8 cellular contexts compared by ENCODE assay signal in genomic region chr5:180809403-180810209, GRCh38. TPM values are rescaled to one million over a fixed set of nuclear protein-coding genes. Genes with fewer than 3 reads are reported as not detected.
A peak's percentile ranks its signal among the peaks of the same experiment; 100 is the strongest.
DNase-seq lines count a peak whose midpoint lies in the region; ATAC-seq and TF ChIP-seq lines count a peak whose summit lies in the region.

No MANE protein-coding gene starts in this region.

- H3K27ac Mint-ChIP-seq in H9 = peak overlapping the region; percentile 98 to 99 (median 99)
- H3K27ac Mint-ChIP-seq in activated naive CD4-positive, alpha-beta T cell treated with anti-CD3 and anti-CD28 coated beads for 36 hours = peak overlapping the region; percentile 99

- 100% methylated on average over 1 of the region's 40 CpGs for WGBS in H9 (ENCODE audit: extremely low coverage, insufficient read length, low lambda C conversion rate)
- 4 to 9% methylated on average over 13 to 25 of the region's 40 CpGs for WGBS in gastroesophageal sphincter (ENCODE audit: low coverage in 1 of 2), 2 donors
- 6% methylated on average over 34 of the region's 40 CpGs for WGBS in suprapubic skin

- CTCF ChIA-PET in activated naive CD4-positive, alpha-beta T cell treated with anti-CD3 and anti-CD28 coated beads for 36 hours (lab: Charles Lee) = interaction anchor here (1.0 to 2.5 kb wide), 3 partner anchors 10 to 21 kb away, joined by 4 to 17 read pairs (median 4); no protein-coding TSS in a partner anchor

- H3K4me1 Mint-ChIP-seq in H9 = peaks cover 49 to 55% of the 10 kb centered on the region in 2 experiments
- peaks cover 71% of the 10 kb centered on the region for H3K4me1 Mint-ChIP-seq in activated naive CD4-positive, alpha-beta T cell treated with anti-CD3 and anti-CD28 coated beads for 36 hours (ENCODE audit: low read depth)

- H3K36me3 Mint-ChIP-seq in H9 (ENCODE audit: insufficient read depth in 1 of 3, low read depth in 3 of 3) = peaks cover 2 to 31% (median 19%) of the 10 kb centered on the region in 3 experiments; a peak in 6 of 7 replicates
- peaks cover 21% of the 10 kb centered on the region for H3K36me3 Mint-ChIP-seq in activated naive CD4-positive, alpha-beta T cell treated with anti-CD3 and anti-CD28 coated beads for 36 hours (ENCODE audit: low read depth)

- ATAC-seq in RWPE2 (ENCODE audit: low read depth) (peak; percentile 71), gastroesophageal sphincter (peak; percentile 92)

- H3K9me3 Mint-ChIP-seq in H9 = no peaks in the 10 kb centered on the region; a peak in 2 of 5 replicates
- H3K9me3 Mint-ChIP-seq in activated naive CD4-positive, alpha-beta T cell treated with anti-CD3 and anti-CD28 coated beads for 36 hours = no peaks in the 10 kb centered on the region

- H2AK5ac ChIP-seq in H9 (ENCODE audit: insufficient read length, low read length) = no peak overlapping the region

- TF ChIP-seq EP300 in gastroesophageal sphincter (IDR thresholded peaks at IDR 0.05) = no peak
- no peak for TF ChIP-seq EP300 in suprapubic skin (IDR thresholded peaks at IDR 0.05)

- in situ Hi-C loops in G401 (cut with HindIII; ENCODE audit: low sequenced_read_pairs) = no loop called here

- H3K27ac ChIP-seq in H9 (ENCODE audit: insufficient read length, low read depth, low read length) (peak overlapping the region; percentile 88), RWPE2 (ENCODE audit: poor library complexity, severe bottlenecking) (peak overlapping the region; percentile 82), gastroesophageal sphincter (peak overlapping the region; percentile 94 to 99 (median 96)), neutrophil (peak overlapping the region; percentile 99), suprapubic skin (peak overlapping the region; percentile 97)

- peak overlapping the region; percentile 66 for H4K5ac ChIP-seq in H9 (ENCODE audit: insufficient read length, low read depth, low read length)

- H3K27me3 Mint-ChIP-seq in H9 (ENCODE audit: low read depth) = peaks cover 5% of the 10 kb centered on the region
- H3K27me3 Mint-ChIP-seq in activated naive CD4-positive, alpha-beta T cell treated with anti-CD3 and anti-CD28 coated beads for 36 hours (ENCODE audit: low read depth) = no peaks in the 10 kb centered on the region

- no peak overlapping the region for H3K14ac ChIP-seq in H9 (ENCODE audit: insufficient read depth, low read length)

- H3K23me2 ChIP-seq in H9 (ENCODE audit: insufficient read length, low read depth, low read length, poor library complexity, severe bottlenecking) = peaks cover 15% of the 10 kb centered on the region

- H3K4me1 ChIP-seq in H9 (ENCODE audit: insufficient read depth, low read length) (peaks cover 11% of the 10 kb centered on the region), RWPE2 (ENCODE audit: insufficient read depth, poor library complexity, severe bottlenecking) (peaks cover 34% of the 10 kb centered on the region), gastroesophageal sphincter (peaks cover 5 to 60% (median 41%) of the 10 kb centered on the region in 3 donors), neutrophil (ENCODE audit: control insufficient read depth in 1 of 2, insufficient read depth in 1 of 2, low read depth in 1 of 2, low read length in 1 of 2) (peaks cover 62 to 71% of the 10 kb centered on the region in 2 experiments), suprapubic skin (peaks cover 67% of the 10 kb centered on the region)

- H2BK20ac ChIP-seq in H9 (ENCODE audit: low read depth, low read length, poor library complexity, severe bottlenecking) = no peak overlapping the region

- no peak overlapping the region for H2BK120ac ChIP-seq in H9 (ENCODE audit: low read depth, low read length, poor library complexity, severe bottlenecking)

- intact Hi-C loops in activated naive CD4-positive, alpha-beta T cell treated with anti-CD3 and anti-CD28 coated beads for 36 hours (cut with micrococcal nuclease) = loop anchor here (1.0 to 10.0 kb wide), 7 partner anchors 7 to 1075 kb away; partner anchors contain the start of genes MAML1, MGAT1, TRIM41 and ZFP62

- H3K23ac ChIP-seq in H9 (ENCODE audit: insufficient read length, low read depth, low read length) = no peak overlapping the region

- H3K9me3 ChIP-seq in H9 (ENCODE audit: control insufficient read depth, low read depth, low read length) = no peaks in the 10 kb centered on the region
- H3K9me3 ChIP-seq in RWPE2 (ENCODE audit: severe bottlenecking) = no peaks in the 10 kb centered on the region
- no peaks in the 10 kb centered on the region for H3K9me3 ChIP-seq in gastroesophageal sphincter
- H3K9me3 ChIP-seq in neutrophil = no peaks in the 10 kb centered on the region
- no peaks in the 10 kb centered on the region for H3K9me3 ChIP-seq in suprapubic skin

- no peak overlapping the region for H3K4ac ChIP-seq in H9 (ENCODE audit: low read depth, low read length)

- H2BK5ac ChIP-seq in H9 (ENCODE audit: insufficient read length, low read length) = no peak overlapping the region

- no peak overlapping the region for H2AFZ ChIP-seq in H9 (ENCODE audit: low read length)

- H3K79me2 ChIP-seq in H9 (ENCODE audit: insufficient read depth, low read length) = no peaks in the 10 kb centered on the region; the same call in 1 of the 2 replicates

- no peak overlapping the region for H2BK12ac ChIP-seq in H9 (ENCODE audit: insufficient read length, low read depth, low read length)

- H3K9ac ChIP-seq in H9 (ENCODE audit: extremely low read depth, insufficient read length, low read length) = peak overlapping the region; percentile 59

- peak overlapping the region; percentile 90 for H3K18ac ChIP-seq in H9 (ENCODE audit: insufficient read length, low read depth, low read length)

- H3K36me3 ChIP-seq in RWPE2 (ENCODE audit: low read depth) = no peaks in the 10 kb centered on the region; the same call in 1 of the 2 replicates
- H3K36me3 ChIP-seq in gastroesophageal sphincter = no peaks in the 10 kb centered on the region
- H3K36me3 ChIP-seq in neutrophil = no peaks in the 10 kb centered on the region
- H3K36me3 ChIP-seq in suprapubic skin = peaks cover 3% of the 10 kb centered on the region

- H4K20me1 ChIP-seq in H9 (ENCODE audit: control insufficient read depth, insufficient read depth, insufficient read length) = no peaks in the 10 kb centered on the region

- H3K4me3 Mint-ChIP-seq in H9 = peak overlapping the region; percentile 84 to 90
- peak overlapping the region; percentile 98 for H3K4me3 Mint-ChIP-seq in activated naive CD4-positive, alpha-beta T cell treated with anti-CD3 and anti-CD28 coated beads for 36 hours

- peak; percentile 82 for DNase-seq in G401 (ENCODE audit: low spot score)
- DNase-seq in H9 = peak; percentile 92
- DNase-seq in LoVo (ENCODE audit: low spot score) = peak; percentile 93
- DNase-seq in RWPE2 (ENCODE audit: low spot score) = peak; percentile 95
- peak; percentile 91 for DNase-seq in activated naive CD4-positive, alpha-beta T cell treated with anti-CD3 and anti-CD28 coated beads for 36 hours
- DNase-seq in suprapubic skin (ENCODE audit: low spot score in 2 of 2) = peak; percentile 92 to 93

- no peak overlapping the region for H4K8ac ChIP-seq in H9 (replicated peaks; ENCODE audit: insufficient read length, low read depth, low read length)

- H3K27me3 ChIP-seq in H9 (ENCODE audit: insufficient read depth, low read length) = no peaks in the 10 kb centered on the region
- H3K27me3 ChIP-seq in RWPE2 (ENCODE audit: insufficient read depth, poor library complexity, severe bottlenecking) = no peaks in the 10 kb centered on the region
- no peaks in the 10 kb centered on the region for H3K27me3 ChIP-seq in gastroesophageal sphincter
- no peaks in the 10 kb centered on the region for H3K27me3 ChIP-seq in neutrophil
- H3K27me3 ChIP-seq in suprapubic skin = no peaks in the 10 kb centered on the region

- TF ChIP-seq CTCF in H9 (conservative IDR thresholded peaks at IDR 0.05) (no peak), RWPE2 (IDR thresholded peaks at IDR 0.05; ENCODE audit: poor library complexity, severe bottlenecking) (no peak), gastroesophageal sphincter (IDR thresholded peaks at IDR 0.05) (no peak), neutrophil (IDR thresholded peaks at IDR 0.05) (no peak), suprapubic skin (IDR thresholded peaks at IDR 0.05) (no peak)

- no peak overlapping the region for H2BK15ac ChIP-seq in H9 (ENCODE audit: low read depth, low read length)

- H3K4me2 ChIP-seq in H9 (ENCODE audit: insufficient read depth, insufficient read length, low read length) = peak overlapping the region; percentile 81

- H3K56ac ChIP-seq in H9 (ENCODE audit: insufficient read length, low read depth, low read length) = no peak overlapping the region

- TF ChIP-seq POLR2A in gastroesophageal sphincter (IDR thresholded peaks at IDR 0.05) (no peak), suprapubic skin (IDR thresholded peaks at IDR 0.05) (no peak)

- peak overlapping the region; percentile 43 for H3K4me3 ChIP-seq in RWPE2 (ENCODE audit: severe bottlenecking)
- H3K4me3 ChIP-seq in gastroesophageal sphincter = peak overlapping the region; percentile 53 to 65
- peak overlapping the region; percentile 82 to 93 for H3K4me3 ChIP-seq in neutrophil (ENCODE audit: low read depth in 1 of 2, low read length in 1 of 2)
- H3K4me3 ChIP-seq in suprapubic skin = peak overlapping the region; percentile 58

- no peak overlapping the region for H4K91ac ChIP-seq in H9 (ENCODE audit: insufficient read length, low read depth, low read length)

- H3K79me1 ChIP-seq in H9 (ENCODE audit: insufficient read depth, low read depth, low read length, poor library complexity, severe bottlenecking) = no peaks in the 10 kb centered on the region

- H3T11ph ChIP-seq in H9 (ENCODE audit: low read length) = no peak overlapping the region

RNA-seq across cellular contexts. Expression of gene MGAT1, which starts 7.0 kb away (rescaled TPM):
- 207 and 258 TPM in 2 replicates for total RNA-seq in G401 (2014; rRNA removed; shearing (Covaris generic))
- 72.2 and 72.7 TPM in 2 replicates for total RNA-seq in H9 (2021)
- total RNA-seq in activated naive CD4-positive, alpha-beta T cell treated with anti-CD3 and anti-CD28 coated beads for 36 hours = 10 to 100 TPM; 70.0 to 75.2 TPM
- total RNA-seq in gastroesophageal sphincter = 100 to 1,000 TPM; 122 to 196 (median 159) TPM
- 100 to 1,000 TPM; 122 to 137 (median 125) TPM for total RNA-seq in suprapubic skin

RNA-seq across cellular contexts. Expression of gene ZFP62, which starts 51.5 kb away (rescaled TPM):
- 33.0 and 37.9 TPM in 2 replicates for total RNA-seq in G401 (2014; rRNA removed; shearing (Covaris generic))
- total RNA-seq in H9 (2021) (16.2 and 19.6 TPM in 2 replicates), gastroesophageal sphincter (10 to 100 TPM; 19.1 to 34.9 (median 21.4) TPM), suprapubic skin (10 to 100 TPM; 35.5 to 41.1 (median 39.1) TPM)
- 10 to 100 TPM; 21.5 to 23.6 TPM for total RNA-seq in activated naive CD4-positive, alpha-beta T cell treated with anti-CD3 and anti-CD28 coated beads for 36 hours

Comparison
In these comparisons a context has a peak if more than half of its experiments do, and no peak if none do; other contexts are left out.
1. Peak in every context shown above with its lines: DNase-seq, ATAC-seq, H3K4me3 ChIP-seq and H3K27ac ChIP-seq.